Comparison of ENCODE assay signal across 1 cellular context in the genomic region with DNA sequence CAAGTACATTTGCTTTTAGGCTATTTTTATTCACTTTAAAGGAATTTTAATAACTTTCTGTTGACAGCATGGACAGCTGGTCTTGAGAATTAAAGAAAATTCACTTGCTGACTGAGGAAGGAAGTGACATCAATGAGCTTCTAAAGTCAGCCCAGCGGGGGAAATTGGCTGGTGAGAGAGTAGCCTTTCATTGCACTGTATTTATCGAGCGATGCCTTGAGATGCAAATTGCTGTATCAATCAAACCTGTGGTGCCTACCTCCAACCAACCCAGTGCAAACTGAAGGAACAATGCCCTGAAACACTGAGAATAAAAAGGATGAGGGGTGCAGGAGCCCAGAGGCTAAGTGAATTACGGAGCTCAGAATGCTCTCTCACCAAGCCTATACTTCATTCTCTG.
TF ChIP-seq lines count a peak whose summit lies in the region.

No MANE protein-coding gene starts in this region.

TF ChIP-seq in HepG2, 621 proteins besides CTCF, POLR2A, EP300 and RAD21:
- TF ChIP-seq, protein P1, sequence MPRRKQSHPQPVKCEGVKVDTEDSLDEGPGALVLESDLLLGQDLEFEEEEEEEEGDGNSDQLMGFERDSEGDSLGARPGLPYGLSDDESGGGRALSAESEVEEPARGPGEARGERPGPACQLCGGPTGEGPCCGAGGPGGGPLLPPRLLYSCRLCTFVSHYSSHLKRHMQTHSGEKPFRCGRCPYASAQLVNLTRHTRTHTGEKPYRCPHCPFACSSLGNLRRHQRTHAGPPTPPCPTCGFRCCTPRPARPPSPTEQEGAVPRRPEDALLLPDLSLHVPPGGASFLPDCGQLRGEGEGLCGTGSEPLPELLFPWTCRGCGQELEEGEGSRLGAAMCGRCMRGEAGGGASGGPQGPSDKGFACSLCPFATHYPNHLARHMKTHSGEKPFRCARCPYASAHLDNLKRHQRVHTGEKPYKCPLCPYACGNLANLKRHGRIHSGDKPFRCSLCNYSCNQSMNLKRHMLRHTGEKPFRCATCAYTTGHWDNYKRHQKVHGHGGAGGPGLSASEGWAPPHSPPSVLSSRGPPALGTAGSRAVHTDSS (CRISPR knock-in tag; conservative IDR thresholded peaks at IDR 0.05) = no peak
- TF ChIP-seq KDM3A (CRISPR knock-in tag; IDR thresholded peaks at IDR 0.05; ENCODE audit: low read depth) = no peak
- TF ChIP-seq ZNF12 (CRISPR knock-in tag; IDR thresholded peaks at IDR 0.05) = no peak
- TF ChIP-seq, protein P2, sequence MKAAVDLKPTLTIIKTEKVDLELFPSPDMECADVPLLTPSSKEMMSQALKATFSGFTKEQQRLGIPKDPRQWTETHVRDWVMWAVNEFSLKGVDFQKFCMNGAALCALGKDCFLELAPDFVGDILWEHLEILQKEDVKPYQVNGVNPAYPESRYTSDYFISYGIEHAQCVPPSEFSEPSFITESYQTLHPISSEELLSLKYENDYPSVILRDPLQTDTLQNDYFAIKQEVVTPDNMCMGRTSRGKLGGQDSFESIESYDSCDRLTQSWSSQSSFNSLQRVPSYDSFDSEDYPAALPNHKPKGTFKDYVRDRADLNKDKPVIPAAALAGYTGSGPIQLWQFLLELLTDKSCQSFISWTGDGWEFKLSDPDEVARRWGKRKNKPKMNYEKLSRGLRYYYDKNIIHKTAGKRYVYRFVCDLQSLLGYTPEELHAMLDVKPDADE (CRISPR knock-in tag; IDR thresholded peaks at IDR 0.05) = no peak
- TF ChIP-seq, protein P3, sequence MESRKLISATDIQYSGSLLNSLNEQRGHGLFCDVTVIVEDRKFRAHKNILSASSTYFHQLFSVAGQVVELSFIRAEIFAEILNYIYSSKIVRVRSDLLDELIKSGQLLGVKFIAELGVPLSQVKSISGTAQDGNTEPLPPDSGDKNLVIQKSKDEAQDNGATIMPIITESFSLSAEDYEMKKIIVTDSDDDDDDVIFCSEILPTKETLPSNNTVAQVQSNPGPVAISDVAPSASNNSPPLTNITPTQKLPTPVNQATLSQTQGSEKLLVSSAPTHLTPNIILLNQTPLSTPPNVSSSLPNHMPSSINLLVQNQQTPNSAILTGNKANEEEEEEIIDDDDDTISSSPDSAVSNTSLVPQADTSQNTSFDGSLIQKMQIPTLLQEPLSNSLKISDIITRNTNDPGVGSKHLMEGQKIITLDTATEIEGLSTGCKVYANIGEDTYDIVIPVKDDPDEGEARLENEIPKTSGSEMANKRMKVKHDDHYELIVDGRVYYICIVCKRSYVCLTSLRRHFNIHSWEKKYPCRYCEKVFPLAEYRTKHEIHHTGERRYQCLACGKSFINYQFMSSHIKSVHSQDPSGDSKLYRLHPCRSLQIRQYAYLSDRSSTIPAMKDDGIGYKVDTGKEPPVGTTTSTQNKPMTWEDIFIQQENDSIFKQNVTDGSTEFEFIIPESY (CRISPR knock-in tag; IDR thresholded peaks at IDR 0.05) = no peak
